ENCODE assay signal across 33 cellular contexts in the genomic region with DNA sequence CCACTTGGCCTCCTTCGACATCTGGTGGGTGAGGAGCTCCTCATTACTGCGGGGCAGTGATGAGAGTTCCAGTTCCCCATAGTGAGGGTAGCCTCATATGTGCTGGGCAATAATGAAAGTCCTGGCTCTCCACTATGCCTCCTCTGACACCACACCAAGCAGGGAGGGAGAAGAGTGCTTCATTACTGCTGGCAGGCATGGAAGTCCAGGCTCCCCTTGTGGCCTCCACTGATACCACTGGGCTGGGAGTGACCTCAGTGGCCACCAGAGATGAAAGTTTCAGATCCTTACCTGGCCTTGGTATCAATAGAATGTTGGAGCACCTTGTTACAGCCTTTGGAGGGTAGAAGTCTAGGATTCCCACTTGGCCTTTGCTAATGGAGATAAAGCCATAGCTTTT.
"Had no signal": no experiment of that assay in that cellular context is flagged by ENCODE, and none has a peak within 500 bp of the region (broad histone marks: within the 10 kb centered on the region; RNA-seq: fewer than 3 reads in every experiment).

No MANE protein-coding gene starts in this region.

- H3K27ac Mint-ChIP-seq: naive thymus-derived CD8-positive, alpha-beta T cell; natural killer cell treated with Interleukin-12 subunit alpha and Interleukin-12 subunit beta and Interleukin-15 and Interleukin-18, amount 100 ng/mL, for 72 hours; nephron progenitor cell; progenitor cell of endocrine pancreas; stimulated activated memory B cell treated with anti-CD40 and anti-IgM and Interleukin-4, amounts not matched to agents 10 μg/mL and 1 μg/mL and 100 μg/mL, for 72 hours; stimulated activated naive CD8-positive, alpha-beta T cell treated with anti-CD3 and anti-CD28 coated beads, Interleukin-15, amount 100 ng/mL, for 72 hours; type B pancreatic cell had no signal

- H3K27me3 ChIP-seq: neutrophil, spleen, suprapubic skin, testis, tibial artery, transverse colon, upper lobe of right lung, uterus had no signal

- H3K9me3 ChIP-seq: neutrophil, psoas muscle, spleen, suprapubic skin, testis, tibial artery, transverse colon, upper lobe of right lung, uterus had no signal

- ATAC-seq: naive thymus-derived CD8-positive, alpha-beta T cell; natural killer cell treated with Interleukin-12 subunit alpha and Interleukin-12 subunit beta and Interleukin-15 and Interleukin-18, amount 100 ng/mL, for 72 hours; psoas muscle; right cardiac atrium; sciatic nerve; stimulated activated memory B cell treated with anti-CD40 and anti-IgM and Interleukin-4, amounts not matched to agents 10 μg/mL and 1 μg/mL and 100 μg/mL, for 72 hours; stimulated activated naive CD8-positive, alpha-beta T cell treated with anti-CD3 and anti-CD28 coated beads, Interleukin-15, amount 100 ng/mL, for 72 hours; stimulated activated naive CD8-positive, alpha-beta T cell treated with anti-CD3 and anti-CD28 coated beads, Interleukin-15, Interleukin-2, amounts not matched to agents 100 U/mL and 50 U/mL, for 24 hours; upper lobe of right lung had no signal

- H3K27me3 Mint-ChIP-seq: naive B cell; naive thymus-derived CD8-positive, alpha-beta T cell; natural killer cell treated with Interleukin-12 subunit alpha and Interleukin-12 subunit beta and Interleukin-15 and Interleukin-18, amount 100 ng/mL, for 72 hours; progenitor cell of endocrine pancreas; stimulated activated memory B cell treated with anti-CD40 and anti-IgM and Interleukin-4, amounts not matched to agents 10 μg/mL and 1 μg/mL and 100 μg/mL, for 72 hours; stimulated activated naive CD8-positive, alpha-beta T cell treated with anti-CD3 and anti-CD28 coated beads, Interleukin-15, amount 100 ng/mL, for 72 hours; type B pancreatic cell had no signal

- H3K9me3 Mint-ChIP-seq: naive B cell; naive thymus-derived CD8-positive, alpha-beta T cell; natural killer cell treated with Interleukin-12 subunit alpha and Interleukin-12 subunit beta and Interleukin-15 and Interleukin-18, amount 100 ng/mL, for 72 hours; nephron progenitor cell; neural crest cell; stimulated activated memory B cell treated with anti-CD40 and anti-IgM and Interleukin-4, amounts not matched to agents 10 μg/mL and 1 μg/mL and 100 μg/mL, for 72 hours; stimulated activated naive CD8-positive, alpha-beta T cell treated with anti-CD3 and anti-CD28 coated beads, Interleukin-15, amount 100 ng/mL, for 72 hours; type B pancreatic cell had no signal

- H3K4me2 ChIP-seq: smooth muscle cell had no signal

- H3K36me3 ChIP-seq: transverse colon, uterus had no signal

- H3K4me1 ChIP-seq: parathyroid adenoma, testis, upper lobe of right lung had no signal

- DNase-seq: naive B cell; naive thymus-derived CD8-positive, alpha-beta T cell; nephron progenitor cell; nucleus accumbens; posterior cingulate gyrus; psoas muscle; right cardiac atrium; spleen; stimulated activated CD4-positive, alpha-beta T cell treated with anti-CD3 and anti-CD28 coated beads, Interleukin-12 subunit alpha, Interleukin-12 subunit beta, amount 100 ng/mL, for 4 hours; stimulated activated CD4-positive, alpha-beta T cell treated with anti-CD3 and anti-CD28 coated beads, Interleukin-1b, Interleukin-23, amount 100 ng/mL, for 48 hours; stimulated activated CD4-positive, alpha-beta T cell treated with anti-CD3 and anti-CD28 coated beads, Interleukin-4, amount 100 ng/mL, for 1 hour; stimulated activated CD4-positive, alpha-beta T cell treated with anti-CD3 and anti-CD28 coated beads, Interleukin-4, amount 100 ng/mL, for 4 hours; stimulated activated CD8-positive, alpha-beta memory T cell treated with anti-CD3 and anti-CD28 coated beads, Interleukin-4, amount 100 ng/mL, for 48 hours; stimulated activated naive CD4-positive, alpha-beta T cell; stimulated activated naive CD8-positive, alpha-beta T cell treated with anti-CD3 and anti-CD28 coated beads, Interleukin-15, amount 100 ng/mL, for 72 hours; stimulated activated naive CD8-positive, alpha-beta T cell treated with anti-CD3 and anti-CD28 coated beads, Interleukin-15, Interleukin-2, amounts not matched to agents 100 U/mL and 50 U/mL, for 24 hours; substantia nigra; testis; tibial artery; transverse colon; upper lobe of right lung; uterus had no signal

- H3K4me3 ChIP-seq: psoas muscle, skin epidermis, smooth muscle cell, spleen, suprapubic skin, testis, tibial artery, transverse colon, upper lobe of right lung, uterus had no signal

- H3K27ac ChIP-seq: neutrophil, parathyroid adenoma, psoas muscle, skin epidermis, spleen, suprapubic skin, testis, tibial artery, transverse colon, upper lobe of right lung, uterus had no signal

- H3K4me3 Mint-ChIP-seq: naive B cell; naive thymus-derived CD8-positive, alpha-beta T cell; natural killer cell treated with Interleukin-12 subunit alpha and Interleukin-12 subunit beta and Interleukin-15 and Interleukin-18, amount 100 ng/mL, for 72 hours; nephron progenitor cell; neural crest cell; stimulated activated memory B cell treated with anti-CD40 and anti-IgM and Interleukin-4, amounts not matched to agents 10 μg/mL and 1 μg/mL and 100 μg/mL, for 72 hours; stimulated activated naive CD8-positive, alpha-beta T cell treated with anti-CD3 and anti-CD28 coated beads, Interleukin-15, amount 100 ng/mL, for 72 hours; type B pancreatic cell had no signal
